ENCODE assay signal across 8 cellular contexts in genomic region chr1:147225193-147225730, GRCh38. TPM values are rescaled to one million over a fixed set of nuclear protein-coding genes. Genes with fewer than 3 reads are reported as not detected.
DNase-seq lines count a peak whose midpoint lies in the region; ATAC-seq and TF ChIP-seq lines count a peak whose summit lies in the region.

Gene FMO5, minus strand, starts transcription at chr1:147225339. Its CDS starts 310 bp downstream, at chr1:147225029.

- no peaks in the 10 kb centered on the region for H3K9me3 ChIP-seq in mononuclear cell (ENCODE audit: low read depth, low read length)

- TF ChIP-seq CTCF in epithelial cell of esophagus (IDR thresholded peaks at IDR 0.05; ENCODE audit: insufficient read depth, low read depth, low read length, missing control alignments), result peak; percentile 33

- H3K27me3 ChIP-seq in mononuclear cell (ENCODE audit: insufficient read depth, low read length), result no peaks in the 10 kb centered on the region

- ATAC-seq in HG02610 (IDR thresholded peaks at IDR 0.05; ENCODE audit: unreplicated experiment), result peak; percentile 68

- H3K4me3 ChIP-seq in epithelial cell of esophagus (ENCODE audit: low read length), result peak within 1 kb of the TSS; percentile 77
- H3K4me3 ChIP-seq in mononuclear cell (ENCODE audit: low read length), result peak within 1 kb of the TSS; percentile 65

- peaks cover 17% of the 10 kb centered on the region for H3K4me1 ChIP-seq in mononuclear cell (ENCODE audit: insufficient read depth, low read length)

- DNase-seq in GM04504 (ENCODE audit: low read depth) (peak; percentile 27), NCI-H460 (ENCODE audit: extremely low read depth, low read depth) (peak; percentile 33), epithelial cell of esophagus (ENCODE audit: low read depth) (peak; percentile 55), NCI-H2196 (lab: John Stamatoyannopoulos, UW; ENCODE audit: unreplicated experiment) (no peak)
- peak; percentile 73 for DNase-seq in activated CD8-positive, alpha-beta memory T cell treated with anti-CD3 and anti-CD28 coated beads, Interleukin-2, amount 50 U/mL, for 48 hours
- peak; percentile 59 for DNase-seq in stimulated activated CD8-positive, alpha-beta memory T cell treated with anti-CD3 and anti-CD28 coated beads, Interleukin-4, amount 100 ng/mL, for 48 hours

RNA-seq across cellular contexts. Expression of gene FMO5, which starts in this region (rescaled TPM):
- 0.07 TPM in 1 of 2 replicates, not detected in the other for total RNA-seq in NCI-H460 (2014; rRNA removed; shearing (Covaris generic))
- 0.58 TPM in 1 of 2 replicates, not detected in the other for polyA plus RNA-seq in NCI-H460 (2014; cell fraction: nucleus; rRNA removed)
- total RNA-seq in mononuclear cell, result 3.5 TPM

Comparison
In these comparisons a context has a peak if more than half of its experiments do, and no peak if none do; other contexts are left out.
1. Peak in DNase-seq in NCI-H460; RNA of the gene not detected or under 1 TPM.